In the genomic region with DNA sequence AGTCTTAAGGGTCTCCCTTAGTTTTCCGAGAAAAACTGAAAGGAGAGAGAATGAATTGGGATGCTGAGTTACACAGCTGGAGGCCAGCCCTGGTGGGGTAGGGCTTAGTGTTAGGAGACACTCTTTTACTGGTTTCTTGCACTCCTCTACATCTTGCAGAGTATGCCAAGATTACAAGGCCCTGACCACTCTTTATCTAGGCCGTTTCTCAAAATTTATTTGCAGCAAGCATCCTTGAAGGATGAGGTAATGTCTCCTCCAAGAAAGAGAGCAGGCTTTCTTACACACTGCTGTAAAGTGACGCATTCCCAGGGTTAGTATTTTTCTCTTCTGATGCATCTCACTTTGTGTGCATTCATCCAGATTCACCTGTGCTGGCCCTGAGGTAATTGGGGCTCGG, we compare ENCODE assay signal across 28 cellular contexts.
A peak's percentile ranks its signal among the peaks of the same experiment; 100 is the strongest.
DNase-seq lines count a peak whose midpoint lies in the region; ATAC-seq, FAIRE-seq and TF ChIP-seq lines count a peak whose summit lies in the region.
"Had no signal": no experiment of that assay in that cellular context is flagged by ENCODE, and none has a peak within 500 bp of the region (broad histone marks: within the 10 kb centered on the region; RNA-seq: fewer than 3 reads in every experiment).

No MANE protein-coding gene starts in this region.

- no peak for TF ChIP-seq POLR2A in K562 (conservative IDR thresholded peaks at IDR 0.05)

- TF ChIP-seq CTCF in GM23338 (conservative IDR thresholded peaks at IDR 0.05; ENCODE audit: low read depth in 2 of 2) (no peak), K562 (IDR thresholded peaks at IDR 0.05 in 2 of 3, conservative IDR thresholded peaks at IDR 0.05 in 1 of 3; ENCODE audit: insufficient read depth in 2 of 3, low read depth in 1 of 3, low read length in 3 of 3) (no peak), hepatocyte (IDR thresholded peaks at IDR 0.05; ENCODE audit: poor library complexity) (no peak)

- no TSS peak for BruUV-seq in K562 (replicated peaks; lab: Mats Ljungman, UMichigan)

- H4K91ac ChIP-seq in neuronal stem cell (ENCODE audit: low read depth, low read length, poor library complexity) = no peak overlapping the region

- H4K8ac ChIP-seq in neuronal stem cell (ENCODE audit: low read depth, low read length) = no peak overlapping the region

- H3K4me1 Mint-ChIP-seq in GM23338 = peaks cover 24% of the 10 kb centered on the region
- H3K4me1 Mint-ChIP-seq in activated T-helper 17 cell treated with anti-CD3 and anti-CD28 coated beads, Interleukin-2, amount 50 U/mL, for 72 hours = no peaks in the 10 kb centered on the region
- H3K4me1 Mint-ChIP-seq: activated CD4-positive, alpha-beta T cell treated with anti-CD3 and anti-CD28 coated beads for 36 hours; activated naive CD8-positive, alpha-beta T cell treated with anti-CD3 and anti-CD28 coated beads for 36 hours; CD4-positive, alpha-beta memory T cell had no signal

- TF ChIP-seq RAD21 in K562 (CRISPR knock-in tag; conservative IDR thresholded peaks at IDR 0.05 in 1 of 2, IDR thresholded peaks at IDR 0.05 in 1 of 2) = no peak

- peak overlapping the region; percentile 39; the same call in 1 of the 2 replicates for H3K27ac Mint-ChIP-seq in GM23338
- no peak overlapping the region for H3K27ac Mint-ChIP-seq in activated T-helper 17 cell treated with anti-CD3 and anti-CD28 coated beads, Interleukin-2, amount 50 U/mL, for 72 hours
- H3K27ac Mint-ChIP-seq: activated CD4-positive, alpha-beta T cell treated with anti-CD3 and anti-CD28 coated beads for 36 hours; activated naive CD8-positive, alpha-beta T cell treated with anti-CD3 and anti-CD28 coated beads for 36 hours; CD4-positive, alpha-beta memory T cell had no signal

- H3K27me3 Mint-ChIP-seq in GM23338 (ENCODE audit: insufficient read depth, low read depth, poor library complexity) = no peaks in the 10 kb centered on the region
- peaks cover under 1% of the 10 kb centered on the region for H3K27me3 Mint-ChIP-seq in activated T-helper 17 cell treated with anti-CD3 and anti-CD28 coated beads, Interleukin-2, amount 50 U/mL, for 72 hours
- H3K27me3 Mint-ChIP-seq: activated CD4-positive, alpha-beta T cell treated with anti-CD3 and anti-CD28 coated beads for 36 hours; activated naive CD8-positive, alpha-beta T cell treated with anti-CD3 and anti-CD28 coated beads for 36 hours; CD4-positive, alpha-beta memory T cell had no signal

- no peak overlapping the region for H2BK12ac ChIP-seq in neuronal stem cell (ENCODE audit: low read length)

- no peak overlapping the region for H2AK5ac ChIP-seq in neuronal stem cell (ENCODE audit: low read depth, low read length)

- WGBS in K562 (ENCODE audit: insufficient coverage, low coverage, missing lambda C conversion rate) = 12% methylated on average over 4 of the region's 4 CpGs
- 57% methylated on average over 4 of the region's 4 CpGs for WGBS in hepatocyte (ENCODE audit: low lambda C conversion rate, missing lambda C conversion rate)
- no CpG with 5 or more reads among the region's 4 CpGs for WGBS in neuronal stem cell (ENCODE audit: extremely low coverage in 2 of 2, insufficient read length in 2 of 2, insufficient replicate concordance in 1 of 2), 2 donors

- no peaks in the 10 kb centered on the region for H3K36me3 ChIP-seq in GM23338 (ENCODE audit: insufficient read depth)
- H3K36me3 ChIP-seq in K562 (ENCODE audit: control insufficient read depth, insufficient read depth, low read length) = no peaks in the 10 kb centered on the region
- H3K36me3 ChIP-seq in hepatocyte (replicated peaks; ENCODE audit: insufficient read depth, low read depth) = no peaks in the 10 kb centered on the region
- H3K36me3 ChIP-seq in neuronal stem cell (replicated peaks in 1 of 2; ENCODE audit: control insufficient read depth in 2 of 2, insufficient read depth in 2 of 2, low read length in 2 of 2) = no peaks in the 10 kb centered on the region

- no peak overlapping the region for H2BK120ac ChIP-seq in neuronal stem cell (ENCODE audit: low read depth, low read length)

- no peaks in the 10 kb centered on the region for H3K9me1 ChIP-seq in K562 (ENCODE audit: control insufficient read depth, insufficient read depth, low read length)

- ATAC-seq in GM23338 (peak; percentile 68), K562 (no peak)
- ATAC-seq in activated T-helper 17 cell treated with anti-CD3 and anti-CD28 coated beads, Interleukin-2, amount 50 U/mL, for 72 hours (replicated peaks) = no peak
- ATAC-seq: activated CD4-positive, alpha-beta T cell treated with anti-CD3 and anti-CD28 coated beads for 36 hours; stimulated activated naive CD8-positive, alpha-beta T cell treated with anti-CD3 and anti-CD28 coated beads, Interleukin-15, Interleukin-2, amounts not matched to agents 100 U/mL and 50 U/mL, for 24 hours had no signal

- H3K36me3 Mint-ChIP-seq in GM23338 (ENCODE audit: low read depth) = no peaks in the 10 kb centered on the region
- H3K36me3 Mint-ChIP-seq in activated T-helper 17 cell treated with anti-CD3 and anti-CD28 coated beads, Interleukin-2, amount 50 U/mL, for 72 hours (ENCODE audit: low read depth) = no peaks in the 10 kb centered on the region
- H3K36me3 Mint-ChIP-seq: activated naive CD8-positive, alpha-beta T cell treated with anti-CD3 and anti-CD28 coated beads for 36 hours; CD4-positive, alpha-beta memory T cell had no signal

- POLR2A ChIA-PET in K562 (lab: Yijun Ruan, JAX) = no interaction called here

- H3K4me1 ChIP-seq in GM23338 (ENCODE audit: insufficient read depth) (peaks cover 12% of the 10 kb centered on the region; the same call in 1 of the 2 replicates), K562 (replicated peaks in 1 of 2; ENCODE audit: control insufficient read depth in 2 of 2, insufficient read depth in 2 of 2, low read length in 2 of 2) (peaks cover 7 to 15% of the 10 kb centered on the region in 2 experiments; a peak in 3 of 5 replicates), hepatocyte (ENCODE audit: insufficient read depth) (peaks cover 5% of the 10 kb centered on the region), neuronal stem cell (ENCODE audit: control insufficient read depth in 2 of 2, insufficient read depth in 1 of 2, low read depth in 1 of 2, low read length in 2 of 2) (peaks cover 3 to 12% of the 10 kb centered on the region in 2 donors)
- H3K4me1 ChIP-seq: A549, testis had no signal

- intact Hi-C loops in K562 (cut with micrococcal nuclease) (no loop called here), posterior cingulate gyrus (cut with DNase I) (no loop called here)

- 0 out of 3 replicates have a peak, but pooled peaks cover 3% of the 10 kb centered on the region for H3K9me3 Mint-ChIP-seq in GM23338
- H3K9me3 Mint-ChIP-seq in activated T-helper 17 cell treated with anti-CD3 and anti-CD28 coated beads, Interleukin-2, amount 50 U/mL, for 72 hours = no peaks in the 10 kb centered on the region
- H3K9me3 Mint-ChIP-seq: activated naive CD8-positive, alpha-beta T cell treated with anti-CD3 and anti-CD28 coated beads for 36 hours had no signal

- H3K79me1 ChIP-seq in neuronal stem cell (ENCODE audit: low read depth, low read length) = no peaks in the 10 kb centered on the region

- no peak overlapping the region for H3K27ac ChIP-seq in GM23338 (ENCODE audit: low read depth)
- no peak overlapping the region for H3K27ac ChIP-seq in K562 (ENCODE audit: extremely low read depth, low read depth, low read length)
- no peak overlapping the region for H3K27ac ChIP-seq in hepatocyte
- H3K27ac ChIP-seq in neuronal stem cell (replicated peaks; ENCODE audit: low read length) = peak overlapping the region; percentile 62
- H3K27ac ChIP-seq: A549, RWPE1, SK-N-MC, testis had no signal

- DNase-seq in GM23338 (ENCODE audit: low spot score) (peak; percentile 2), K562 (ENCODE audit: extremely low read depth in 1 of 4, low spot score in 3 of 4) (no peak), hepatocyte (ENCODE audit: low spot score) (peak; percentile 30), neuronal stem cell (ENCODE audit: low spot score) (no peak), NCI-H128 (lab: John Stamatoyannopoulos, UW; ENCODE audit: unreplicated experiment) (no peak), posterior cingulate gyrus (no peak), HK-2 (ENCODE audit: unreplicated experiment) (no peak)
- DNase-seq: activated CD4-positive, alpha-beta T cell treated with anti-CD3 and anti-CD28 coated beads for 36 hours; activated effector memory CD4-positive, alpha-beta T cell treated with Interleukin-2 at 50 U/mL for 16 hours; activated naive CD8-positive, alpha-beta T cell treated with anti-CD3 and anti-CD28 coated beads for 36 hours; activated T-cell treated with anti-CD3 and anti-CD28 coated beads for 4 hours; CD4-positive, alpha-beta memory T cell; cerebellar nuclear complex; GOT3; islet precursor cell; NCI-H1105; NCI-H446; NCI-H82; nucleus accumbens; stimulated activated naive CD8-positive, alpha-beta T cell treated with anti-CD3 and anti-CD28 coated beads, Interleukin-15, Interleukin-2, amounts not matched to agents 100 U/mL and 50 U/mL, for 24 hours; T-helper 2 cell; testis had no signal

- no peaks in the 10 kb centered on the region for H3F3A ChIP-seq in GM23338 (replicated peaks; ENCODE audit: low read depth)

- H3K14ac ChIP-seq in neuronal stem cell (ENCODE audit: low read length) = no peak overlapping the region

- H3K4me3 ChIP-seq in GM23338 = no peak overlapping the region
- no peak overlapping the region for H3K4me3 ChIP-seq in K562
- H3K4me3 ChIP-seq in hepatocyte = no peak overlapping the region
- no peak overlapping the region for H3K4me3 ChIP-seq in neuronal stem cell (ENCODE audit: low read length in 2 of 2)
- H3K4me3 ChIP-seq: A549, SK-N-MC, testis had no signal

- H3K9me3 ChIP-seq in K562 (replicated peaks; ENCODE audit: control insufficient read depth, insufficient read depth, low read depth, low read length) = no peaks in the 10 kb centered on the region
- no peaks in the 10 kb centered on the region for H3K9me3 ChIP-seq in hepatocyte (ENCODE audit: low read depth)
- no peaks in the 10 kb centered on the region for H3K9me3 ChIP-seq in neuronal stem cell (replicated peaks in 1 of 2; ENCODE audit: control insufficient read depth in 2 of 2, insufficient read depth in 1 of 2, low read depth in 1 of 2, low read length in 2 of 2)
- H3K9me3 ChIP-seq: A549, testis had no signal

- no peak for FAIRE-seq in K562 (lab: Jason Lieb, UNC)
- FAIRE-seq: A549, endothelial cell of umbilical vein, GM12891 had no signal

- H3K4me2 ChIP-seq in GM23338 (no peak overlapping the region), K562 (ENCODE audit: insufficient read depth, low read length) (no peak overlapping the region), hepatocyte (no peak overlapping the region), neuronal stem cell (ENCODE audit: insufficient read depth, low read length, poor library complexity, severe bottlenecking) (no peak overlapping the region)
- H3K4me2 ChIP-seq: A549 had no signal

- no peak overlapping the region for H3K4me3 Mint-ChIP-seq in GM23338
- no peak overlapping the region for H3K4me3 Mint-ChIP-seq in activated T-helper 17 cell treated with anti-CD3 and anti-CD28 coated beads, Interleukin-2, amount 50 U/mL, for 72 hours
- H3K4me3 Mint-ChIP-seq: activated CD4-positive, alpha-beta T cell treated with anti-CD3 and anti-CD28 coated beads for 36 hours; activated naive CD8-positive, alpha-beta T cell treated with anti-CD3 and anti-CD28 coated beads for 36 hours; CD4-positive, alpha-beta memory T cell had no signal

- H3K18ac ChIP-seq in neuronal stem cell (ENCODE audit: low read length) = no peak overlapping the region

- H3K9me2 ChIP-seq in GM23338 (ENCODE audit: insufficient read depth) (no peaks in the 10 kb centered on the region), hepatocyte (replicated peaks; ENCODE audit: insufficient read depth) (no peaks in the 10 kb centered on the region)

- no peak for TF ChIP-seq EP300 in K562 (IDR thresholded peaks at IDR 0.05; ENCODE audit: low read length)

- no peak overlapping the region for H2AFZ ChIP-seq in GM23338
- H2AFZ ChIP-seq in K562 (ENCODE audit: low read depth, low read length) = 0 out of 2 replicates have a peak overlapping the region, but pooled peaks have one; percentile 21
- H2AFZ ChIP-seq in hepatocyte = no peak overlapping the region
- H2AFZ ChIP-seq in neuronal stem cell (ENCODE audit: low read length) = no peak overlapping the region

- no peak overlapping the region for H3K9ac ChIP-seq in K562 (ENCODE audit: insufficient read depth in 1 of 2, low read depth in 2 of 2, low read length in 2 of 2)
- H3K9ac ChIP-seq in neuronal stem cell (ENCODE audit: low read depth, low read length, poor library complexity) = no peak overlapping the region

- H2BK15ac ChIP-seq in neuronal stem cell (ENCODE audit: low read length) = no peak overlapping the region

- H3K4ac ChIP-seq in neuronal stem cell (ENCODE audit: low read length) = no peak overlapping the region

- in situ Hi-C loops in K562 (cut with MboI) = no loop called here

- CTCF ChIA-PET in K562 (lab: Yijun Ruan, JAX; ENCODE audit: low intra/inter-chr PET ratio) = no interaction called here

- H2BK5ac ChIP-seq in neuronal stem cell (ENCODE audit: low read length) = no peak overlapping the region

- H3K27me3 ChIP-seq in GM23338 (ENCODE audit: insufficient read depth) = no peaks in the 10 kb centered on the region
- no peaks in the 10 kb centered on the region for H3K27me3 ChIP-seq in K562 (ENCODE audit: control insufficient read depth in 2 of 2, insufficient read depth in 2 of 2, low read length in 2 of 2)
- H3K27me3 ChIP-seq in hepatocyte = no peaks in the 10 kb centered on the region
- H3K27me3 ChIP-seq in neuronal stem cell (ENCODE audit: control insufficient read depth in 3 of 3, insufficient read depth in 3 of 3, low read depth in 1 of 3, low read length in 3 of 3) = no peaks in the 10 kb centered on the region
- H3K27me3 ChIP-seq: testis had no signal

- H4K20me1 ChIP-seq in GM23338 (replicated peaks; ENCODE audit: insufficient read depth) (no peaks in the 10 kb centered on the region), K562 (replicated peaks; ENCODE audit: control insufficient read depth, insufficient read depth, low read length) (no peaks in the 10 kb centered on the region), hepatocyte (ENCODE audit: insufficient read depth, poor library complexity, severe bottlenecking) (no peaks in the 10 kb centered on the region)

- no peak overlapping the region for H3K23ac ChIP-seq in neuronal stem cell (ENCODE audit: low read depth, low read length, poor library complexity)

- H3K79me2 ChIP-seq in GM23338 (replicated peaks; ENCODE audit: insufficient read depth) = no peaks in the 10 kb centered on the region
- no peaks in the 10 kb centered on the region for H3K79me2 ChIP-seq in K562 (ENCODE audit: control insufficient read depth, insufficient read depth, low read length)
- H3K79me2 ChIP-seq in hepatocyte = no peaks in the 10 kb centered on the region

Comparison
In these comparisons a context has a peak if more than half of its experiments do, and no peak if none do; other contexts are left out.
1. DNase-seq: peak in GM23338 (single experiment) and hepatocyte (single experiment); none in K562 (0 of 4), neuronal stem cell (single experiment), NCI-H128 (single experiment), posterior cingulate gyrus (0 of 10) and HK-2 (single experiment).